11 cellular contexts compared by ENCODE assay signal in the genomic region with DNA sequence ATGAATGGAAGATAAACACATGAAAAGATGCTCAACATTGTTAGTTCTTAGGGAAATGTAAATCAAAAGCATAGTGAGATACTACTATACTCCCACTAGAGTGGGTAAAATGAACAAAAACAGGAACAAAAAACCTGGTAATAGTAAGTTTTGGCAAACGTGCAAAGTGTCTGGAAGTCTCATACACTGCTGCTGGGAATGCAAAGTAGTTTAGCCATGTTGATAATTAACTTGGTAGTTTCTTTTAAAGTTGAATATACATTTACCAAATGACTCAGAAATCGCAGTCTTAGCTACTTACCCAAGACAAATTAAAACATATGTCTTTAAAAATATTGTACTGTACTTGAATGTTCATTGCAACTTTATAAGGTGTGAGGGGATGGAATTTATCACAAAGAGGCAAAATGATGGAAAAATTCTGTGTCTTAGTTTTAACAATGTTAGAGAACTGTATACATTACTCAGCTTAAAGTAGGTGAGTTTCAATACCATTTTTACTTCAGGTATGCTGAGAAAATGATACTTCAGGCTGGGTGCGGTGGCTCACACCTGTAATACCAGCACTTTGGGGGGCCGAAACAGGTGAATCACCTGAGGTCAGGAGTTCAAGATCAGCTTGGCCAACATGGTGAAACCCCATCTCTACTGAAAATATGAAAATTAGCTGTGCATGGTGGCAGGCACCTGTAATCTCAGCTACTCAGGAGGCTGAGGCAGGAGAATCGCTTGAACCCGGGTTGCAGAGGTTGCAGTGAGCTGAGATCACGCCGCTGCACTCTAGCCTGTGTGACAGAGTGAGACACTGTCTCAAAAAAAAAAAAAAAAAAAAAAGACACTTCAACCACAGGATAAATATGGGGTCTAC.
DNase-seq lines count a peak whose midpoint lies in the region; ATAC-seq and TF ChIP-seq lines count a peak whose summit lies in the region.
"Had no signal": no experiment of that assay in that cellular context is flagged by ENCODE, and none has a peak within 500 bp of the region (broad histone marks: within the 10 kb centered on the region; RNA-seq: fewer than 3 reads in every experiment).

No MANE protein-coding gene starts in this region.

- H3K9me3 Mint-ChIP-seq in mesothelial cell of epicardium: peaks cover 13% of the 10 kb centered on the region

- no peak for TF ChIP-seq CTCF in mesothelial cell of epicardium (IDR thresholded peaks at IDR 0.05; ENCODE audit: unreplicated experiment)

- ATAC-seq in GM19395 (IDR thresholded peaks at IDR 0.05; ENCODE audit: unreplicated experiment): peak; percentile 92
- peak; percentile 87 for ATAC-seq in HG02759 (IDR thresholded peaks at IDR 0.05; ENCODE audit: unreplicated experiment)
- ATAC-seq in HG03378 (IDR thresholded peaks at IDR 0.05; ENCODE audit: unreplicated experiment): peak; percentile 97
- ATAC-seq: foreskin keratinocyte, left lung had no signal

- peaks cover 18% of the 10 kb centered on the region for H3K27me3 Mint-ChIP-seq in mesothelial cell of epicardium (ENCODE audit: low read depth)
- H3K27me3 Mint-ChIP-seq: dendritic cell treated with granulocyte-macrophage colony-stimulating factor and Interleukin-4, amounts not matched to agents 40 ng/mL and 50 ng/mL, for 4 days had no signal

- no peak overlapping the region for H3K27ac Mint-ChIP-seq in mesothelial cell of epicardium
- H3K27ac Mint-ChIP-seq: dendritic cell treated with granulocyte-macrophage colony-stimulating factor and Interleukin-4, amounts not matched to agents 40 ng/mL and 50 ng/mL, for 4 days had no signal

- H3K4me3 Mint-ChIP-seq in mesothelial cell of epicardium: no peak overlapping the region
- H3K4me3 Mint-ChIP-seq: dendritic cell treated with granulocyte-macrophage colony-stimulating factor and Interleukin-4, amounts not matched to agents 40 ng/mL and 50 ng/mL, for 4 days had no signal

- no peaks in the 10 kb centered on the region for H3K36me3 Mint-ChIP-seq in mesothelial cell of epicardium

- H3K4me1 Mint-ChIP-seq in mesothelial cell of epicardium: peaks cover 3% of the 10 kb centered on the region

- DNase-seq in Caki2 (ENCODE audit: low read depth) (peak; percentile 18), mesothelial cell of epicardium (ENCODE audit: low spot score in 2 of 2, unreplicated experiment in 2 of 2) (no peak), NCI-H69 (lab: John Stamatoyannopoulos, UW) (no peak), UCSD-AML1 (lab: John Stamatoyannopoulos, UW; ENCODE audit: unreplicated experiment) (no peak)
- no peak for DNase-seq in effector CD4-positive, alpha-beta T cell
- DNase-seq: foreskin keratinocyte, left lung had no signal

- in situ Hi-C loops in Caki2 (cut with HindIII; ENCODE audit: low pct_unique_long_range_greater_than_20kb, low sequenced_read_pairs): no loop called here
